26 cellular contexts compared by ENCODE assay signal in genomic region chr11:134159652-134160051, GRCh38.
"Had no signal": no experiment of that assay in that cellular context is flagged by ENCODE, and none has a peak within 500 bp of the region (broad histone marks: within the 10 kb centered on the region; RNA-seq: fewer than 3 reads in every experiment).

No MANE protein-coding gene starts in this region.

- H3K4me1 ChIP-seq: esophagus squamous epithelium, gastrocnemius medialis, heart left ventricle, left ventricle myocardium inferior, lower lobe of right lung had no signal

- H3K27ac ChIP-seq: coronary artery, dorsolateral prefrontal cortex, epithelial cell of prostate, esophagus squamous epithelium, gastrocnemius medialis, heart left ventricle, hepatocyte, left ventricle myocardium inferior, lower lobe of right lung had no signal

- H3K4me3 Mint-ChIP-seq: immature natural killer cell, memory B cell had no signal

- H3K27me3 Mint-ChIP-seq: memory B cell had no signal

- H3K27me3 ChIP-seq: dorsolateral prefrontal cortex, esophagus squamous epithelium, gastrocnemius medialis, heart left ventricle, hepatocyte had no signal

- ATAC-seq: esophagus mucosa, gastrocnemius medialis, heart left ventricle, left colon, left lobe of liver, lower lobe of right lung had no signal

- DNase-seq: dermis blood vessel endothelial cell; dorsolateral prefrontal cortex; effector CD4-positive, alpha-beta T cell; effector memory CD4-positive, alpha-beta T cell; erythroblast; esophagus squamous epithelium; foreskin fibroblast; foreskin melanocyte; gastrocnemius medialis; heart left ventricle; hypothalamus; immature natural killer cell; islet precursor cell; kidney; kidney glomerular epithelial cell; left colon; left ventricle myocardium inferior; lower lobe of right lung; mesendoderm; midbrain had no signal

- H3K79me2 ChIP-seq: hepatocyte had no signal

- H3K4me2 ChIP-seq: hepatocyte had no signal

- H3K4me3 ChIP-seq: coronary artery, dorsolateral prefrontal cortex, esophagus squamous epithelium, gastrocnemius medialis, heart left ventricle, hepatocyte, left ventricle myocardium inferior, lower lobe of right lung had no signal

- H3K9me3 ChIP-seq: esophagus squamous epithelium, gastrocnemius medialis, heart left ventricle, left ventricle myocardium inferior, lower lobe of right lung had no signal

- H2AFZ ChIP-seq: hepatocyte had no signal

- H3K27ac Mint-ChIP-seq: immature natural killer cell, memory B cell had no signal

- H3K9me3 Mint-ChIP-seq: immature natural killer cell, memory B cell had no signal

- H3K4me1 Mint-ChIP-seq: immature natural killer cell, memory B cell had no signal
